In genomic region chr11:100273066-100273815, GRCh38 we compare ENCODE assay signal across 22 cellular contexts.
A peak's percentile ranks its signal among the peaks of the same experiment; 100 is the strongest.
DNase-seq lines count a peak whose midpoint lies in the region; ATAC-seq, FAIRE-seq and TF ChIP-seq lines count a peak whose summit lies in the region.
"Had no signal": no experiment of that assay in that cellular context is flagged by ENCODE, and none has a peak within 500 bp of the region (broad histone marks: within the 10 kb centered on the region; RNA-seq: fewer than 3 reads in every experiment).

No MANE protein-coding gene starts in this region.

- TF ChIP-seq CTCF in chondrocyte (IDR thresholded peaks at IDR 0.05): no peak
- no peak for TF ChIP-seq CTCF in kidney (IDR thresholded peaks at IDR 0.05; ENCODE audit: borderline replicate concordance, extremely low read depth, insufficient read depth)

- H3K4me1 ChIP-seq in kidney (ENCODE audit: control insufficient read depth in 1 of 2, insufficient read depth in 1 of 2, low read depth in 1 of 2, low read length in 2 of 2): no peaks in the 10 kb centered on the region
- no peaks in the 10 kb centered on the region for H3K4me1 ChIP-seq in trophoblast cell (ENCODE audit: control insufficient read depth in 1 of 2, insufficient read depth in 2 of 2, low read length in 2 of 2)
- H3K4me1 ChIP-seq: BLaER1, Caco-2, HAP-1 had no signal

- no peak overlapping the region for H4K8ac ChIP-seq in trophoblast cell (ENCODE audit: low read depth, low read length)

- H3K9ac ChIP-seq in kidney (ENCODE audit: low read length in 2 of 2) (no peak overlapping the region), trophoblast cell (ENCODE audit: low read length) (no peak overlapping the region)
- H3K9ac ChIP-seq: BLaER1 had no signal

- FAIRE-seq in kidney (lab: Jason Lieb, UNC): no peak
- FAIRE-seq: G401.6, GM12892, H54 had no signal

- H2BK120ac ChIP-seq in trophoblast cell (ENCODE audit: insufficient read depth, low read length, poor library complexity): no peak overlapping the region

- no peak overlapping the region for H2AK5ac ChIP-seq in trophoblast cell (ENCODE audit: low read length)

- H2BK12ac ChIP-seq in trophoblast cell (ENCODE audit: low read length): no peak overlapping the region

- no peak overlapping the region for H3K4ac ChIP-seq in trophoblast cell (ENCODE audit: low read depth, low read length)

- intact Hi-C loops in kidney (cut with DNase I) (no loop called here), left ventricle myocardium superior (cut with micrococcal nuclease) (no loop called here)

- no peaks in the 10 kb centered on the region for H3K27me3 Mint-ChIP-seq in chondrocyte (ENCODE audit: low read depth)
- no peaks in the 10 kb centered on the region for H3K27me3 Mint-ChIP-seq in stimulated activated memory B cell treated with anti-CD40 and anti-IgM and Interleukin-4, amounts not matched to agents 10 μg/mL and 1 μg/mL and 100 μg/mL, for 72 hours
- H3K27me3 Mint-ChIP-seq: B cell; CD4-positive, CD25-positive, alpha-beta regulatory T cell had no signal

- no peaks in the 10 kb centered on the region for H3K36me3 ChIP-seq in kidney (ENCODE audit: control insufficient read depth in 1 of 2, insufficient read depth in 2 of 2, low read length in 2 of 2)
- H3K36me3 ChIP-seq in trophoblast cell (ENCODE audit: control insufficient read depth in 1 of 2, insufficient read depth in 2 of 2, low read length in 2 of 2): no peaks in the 10 kb centered on the region
- H3K36me3 ChIP-seq: BLaER1, HAP-1 had no signal

- H3K9me3 Mint-ChIP-seq in chondrocyte (ENCODE audit: low read depth): peaks cover 14% of the 10 kb centered on the region
- peaks cover 3% of the 10 kb centered on the region for H3K9me3 Mint-ChIP-seq in stimulated activated memory B cell treated with anti-CD40 and anti-IgM and Interleukin-4, amounts not matched to agents 10 μg/mL and 1 μg/mL and 100 μg/mL, for 72 hours
- H3K9me3 Mint-ChIP-seq: GM23338 had no signal

- no peaks in the 10 kb centered on the region for H3K36me3 Mint-ChIP-seq in chondrocyte (ENCODE audit: low read depth)
- H3K36me3 Mint-ChIP-seq in stimulated activated memory B cell treated with anti-CD40 and anti-IgM and Interleukin-4, amounts not matched to agents 10 μg/mL and 1 μg/mL and 100 μg/mL, for 72 hours: no peaks in the 10 kb centered on the region
- H3K36me3 Mint-ChIP-seq: CD4-positive, CD25-positive, alpha-beta regulatory T cell; CD8-positive, alpha-beta T cell had no signal

- no peaks in the 10 kb centered on the region for H3K79me1 ChIP-seq in trophoblast cell (ENCODE audit: low read length)

- no peaks in the 10 kb centered on the region for H3K79me2 ChIP-seq in trophoblast cell (ENCODE audit: control insufficient read depth, insufficient read depth, low read length, poor library complexity)

- no peak overlapping the region for H2BK5ac ChIP-seq in trophoblast cell (ENCODE audit: low read depth, low read length, poor library complexity)

- H3K9me3 ChIP-seq in kidney (ENCODE audit: control insufficient read depth in 1 of 2, low read length in 2 of 2) (no peaks in the 10 kb centered on the region), trophoblast cell (ENCODE audit: insufficient read depth, low read depth, low read length) (no peaks in the 10 kb centered on the region)
- H3K9me3 ChIP-seq: HAP-1 had no signal

- H3K14ac ChIP-seq in trophoblast cell (ENCODE audit: low read length): no peak overlapping the region

- H4K12ac ChIP-seq in trophoblast cell (ENCODE audit: low read depth, low read length): no peak overlapping the region

- H3K27ac Mint-ChIP-seq in chondrocyte (ENCODE audit: unreplicated experiment): no peak overlapping the region
- H3K27ac Mint-ChIP-seq in stimulated activated memory B cell treated with anti-CD40 and anti-IgM and Interleukin-4, amounts not matched to agents 10 μg/mL and 1 μg/mL and 100 μg/mL, for 72 hours: no peak overlapping the region
- H3K27ac Mint-ChIP-seq: B cell; CD4-positive, CD25-positive, alpha-beta regulatory T cell; CD8-positive, alpha-beta T cell; GM23338; HFFc6 had no signal

- no peaks in the 10 kb centered on the region for H3K4me1 Mint-ChIP-seq in chondrocyte (ENCODE audit: low read depth)
- no peaks in the 10 kb centered on the region for H3K4me1 Mint-ChIP-seq in stimulated activated memory B cell treated with anti-CD40 and anti-IgM and Interleukin-4, amounts not matched to agents 10 μg/mL and 1 μg/mL and 100 μg/mL, for 72 hours
- H3K4me1 Mint-ChIP-seq: B cell, GM23338 had no signal

- H3K4me3 ChIP-seq in kidney (ENCODE audit: low read length in 2 of 2): no peak overlapping the region
- H3K4me3 ChIP-seq in trophoblast cell (ENCODE audit: low read depth, low read length): peak overlapping the region; percentile 10
- H3K4me3 ChIP-seq: BLaER1, GM23338, HAP-1 had no signal

- H3K27ac ChIP-seq in kidney (ENCODE audit: low read depth in 2 of 2, low read length in 2 of 2) (no peak overlapping the region), trophoblast cell (ENCODE audit: low read depth, low read length) (no peak overlapping the region)
- H3K27ac ChIP-seq: BLaER1, C4-2B had no signal

- H3K4me3 Mint-ChIP-seq in chondrocyte (ENCODE audit: unreplicated experiment): no peak overlapping the region
- no peak overlapping the region for H3K4me3 Mint-ChIP-seq in stimulated activated memory B cell treated with anti-CD40 and anti-IgM and Interleukin-4, amounts not matched to agents 10 μg/mL and 1 μg/mL and 100 μg/mL, for 72 hours
- H3K4me3 Mint-ChIP-seq: B cell; CD4-positive, CD25-positive, alpha-beta regulatory T cell; CD8-positive, alpha-beta T cell; GM23338; HFFc6 had no signal

- H3K18ac ChIP-seq in trophoblast cell (ENCODE audit: low read length): no peak overlapping the region

- DNase-seq in chondrocyte (ENCODE audit: low spot score): peak; percentile 71
- peak; percentile 45 for DNase-seq in kidney
- no peak for DNase-seq in trophoblast cell
- DNase-seq in cortex of kidney (lab: John Stamatoyannopoulos, UW): no peak
- no peak for DNase-seq in left ventricle myocardium superior
- DNase-seq in NCI-H2107 treated with DMSO at 0.1 percent for 48 hours (lab: John Stamatoyannopoulos, UW; ENCODE audit: unreplicated experiment): no peak
- DNase-seq: Caco-2; CD4-positive, CD25-positive, alpha-beta regulatory T cell; DMS153; DND-41; HFFc6 had no signal

- WGBS in trophoblast cell (ENCODE audit: extremely low coverage, insufficient coverage, insufficient read length): no CpG with 5 or more reads among the region's 16 CpGs

- H3K27me3 ChIP-seq in trophoblast cell (ENCODE audit: insufficient read depth, low read length): no peaks in the 10 kb centered on the region
- H3K27me3 ChIP-seq: BLaER1 had no signal

- H3K4me2 ChIP-seq in trophoblast cell (ENCODE audit: low read length): no peak overlapping the region
- H3K4me2 ChIP-seq: BLaER1, GM23338 had no signal

- no peak overlapping the region for H3K23ac ChIP-seq in trophoblast cell (ENCODE audit: low read length)

- H4K91ac ChIP-seq in trophoblast cell (ENCODE audit: low read depth, low read length): no peak overlapping the region

- ATAC-seq in stimulated activated memory B cell treated with anti-CD40 and anti-IgM and Interleukin-4, amounts not matched to agents 10 μg/mL and 1 μg/mL and 100 μg/mL, for 72 hours: peak; percentile 39
- ATAC-seq in left ventricle myocardium superior: no peak
- no peak for ATAC-seq in esophagus mucosa
- ATAC-seq: CD8-positive, alpha-beta T cell; GM23338 had no signal

- H2AFZ ChIP-seq in trophoblast cell (ENCODE audit: insufficient read depth, low read length, poor library complexity): no peak overlapping the region
- H2AFZ ChIP-seq: GM23338 had no signal

Comparison
In these comparisons a context has a peak if more than half of its experiments do, and no peak if none do; other contexts are left out.
1. DNase-seq: peak in chondrocyte (single experiment) and kidney (single experiment); none in trophoblast cell (0 of 2), cortex of kidney (single experiment), left ventricle myocardium superior (single experiment) and NCI-H2107 treated with DMSO at 0.1 percent for 48 hours (single experiment).